In genomic region chr11:114400974-114401223, GRCh38 we compare ENCODE assay signal across 1 cellular context.
TF ChIP-seq lines count a peak whose summit lies in the region.

No MANE protein-coding gene starts in this region.

TF ChIP-seq in HEK293, 187 proteins besides CTCF, POLR2A, EP300 and RAD21 (continued from another document):
- TF ChIP-seq ZNF398 (tag by site-specific recombination; IDR thresholded peaks at IDR 0.05) (no peak), ZBTB49 (tag by site-specific recombination; IDR thresholded peaks at IDR 0.05; ENCODE audit: low read depth) (no peak), AEBP2 (tag by site-specific recombination; IDR thresholded peaks at IDR 0.05; ENCODE audit: borderline replicate concordance) (no peak), ZNF146 (tag by site-specific recombination; IDR thresholded peaks at IDR 0.05) (no peak), ZNF335 (tag by site-specific recombination; conservative IDR thresholded peaks at IDR 0.05) (no peak), PRDM6 (tag by site-specific recombination; IDR thresholded peaks at IDR 0.05) (no peak), ZFP41 (tag by site-specific recombination; IDR thresholded peaks at IDR 0.05; ENCODE audit: borderline replicate concordance) (no peak), ZBTB17 (tag by site-specific recombination; IDR thresholded peaks at IDR 0.05) (no peak), TCF7L2 (IDR thresholded peaks at IDR 0.05; ENCODE audit: borderline replicate concordance, low read depth, low read length) (no peak), ZNF473 (tag by site-specific recombination; IDR thresholded peaks at IDR 0.05) (no peak), ZFP3 (tag by site-specific recombination; IDR thresholded peaks at IDR 0.05; ENCODE audit: low read depth) (no peak)
TF ChIP-seq in HEK293: peak in this region for 0.
